ENCODE assay signal across 9 cellular contexts in genomic region chr11:5280582-5281102, GRCh38. TPM values are rescaled to one million over a fixed set of nuclear protein-coding genes. Genes with fewer than 3 reads are reported as not detected.
DNase-seq lines count a peak whose midpoint lies in the region; ATAC-seq and TF ChIP-seq lines count a peak whose summit lies in the region.
"Had no signal": no experiment of that assay in that cellular context is flagged by ENCODE, and none has a peak within 500 bp of the region (broad histone marks: within the 10 kb centered on the region; RNA-seq: fewer than 3 reads in every experiment).

No MANE protein-coding gene starts in this region.

- H3K36me3 ChIP-seq in Caco-2 (ENCODE audit: control insufficient read depth, insufficient read depth, low read length), result no peaks in the 10 kb centered on the region

- H3K27ac Mint-ChIP-seq in Caco-2 (ENCODE audit: unreplicated experiment), result peak overlapping the region; percentile 34
- no peak overlapping the region for H3K27ac Mint-ChIP-seq in naive thymus-derived CD8-positive, alpha-beta T cell
- H3K27ac Mint-ChIP-seq: naive B cell had no signal

- DNase-seq in Caco-2, result peak; percentile 29 to 59
- peak; percentile 52 to 90 for DNase-seq in NCI-H524 (lab: John Stamatoyannopoulos, UW)
- peak; percentile 95 for DNase-seq in brain pericyte (ENCODE audit: low read depth, low spot score)
- peak; percentile 40 for DNase-seq in medulla oblongata (ENCODE audit: extremely low spot score)
- no peak for DNase-seq in GOT3 (lab: John Stamatoyannopoulos, UW)
- no peak for DNase-seq in naive thymus-derived CD8-positive, alpha-beta T cell
- DNase-seq: naive B cell had no signal

- H3K9me3 Mint-ChIP-seq in Caco-2 (ENCODE audit: unreplicated experiment), result no peaks in the 10 kb centered on the region
- no peaks in the 10 kb centered on the region for H3K9me3 Mint-ChIP-seq in naive thymus-derived CD8-positive, alpha-beta T cell

- no peaks in the 10 kb centered on the region for H3K4me1 ChIP-seq in Caco-2

- H3K36me3 Mint-ChIP-seq in Caco-2 (ENCODE audit: insufficient read depth, unreplicated experiment), result no peaks in the 10 kb centered on the region
- no peaks in the 10 kb centered on the region for H3K36me3 Mint-ChIP-seq in naive thymus-derived CD8-positive, alpha-beta T cell
- H3K36me3 Mint-ChIP-seq: naive B cell had no signal

- no TSS peak for BruUV-seq in Caco-2 (replicated peaks; lab: Mats Ljungman, UMichigan)

- H3K9me3 ChIP-seq in Caco-2, result no peaks in the 10 kb centered on the region

- CTCF ChIA-PET in Caco-2 (lab: Charles Lee), result interaction anchor here (1.3 kb wide), 1 partner anchor 11 kb away, joined by 3 read pairs; no protein-coding TSS in a partner anchor

- no peaks in the 10 kb centered on the region for H3K27me3 Mint-ChIP-seq in Caco-2 (ENCODE audit: insufficient read depth, unreplicated experiment)
- peaks cover 0 to 15% (median 1%) of the 10 kb centered on the region in 5 donors for H3K27me3 Mint-ChIP-seq in naive thymus-derived CD8-positive, alpha-beta T cell

- intact Hi-C loops in Caco-2 (cut with micrococcal nuclease; ENCODE audit: unreplicated experiment), result no loop called here

- H3K4me3 Mint-ChIP-seq in Caco-2 (ENCODE audit: unreplicated experiment), result no peak overlapping the region
- no peak overlapping the region for H3K4me3 Mint-ChIP-seq in naive thymus-derived CD8-positive, alpha-beta T cell
- H3K4me3 Mint-ChIP-seq: naive B cell had no signal

- no peak for TF ChIP-seq CTCF in Caco-2 (IDR thresholded peaks at IDR 0.05; ENCODE audit: insufficient read depth in 1 of 2, low read depth in 1 of 2, low read length in 1 of 2, severe bottlenecking in 1 of 2, unreplicated experiment in 1 of 2)

- H3K27me3 ChIP-seq in Caco-2 (replicated peaks; ENCODE audit: control insufficient read depth, insufficient read depth, low read length), result no peaks in the 10 kb centered on the region

- H3K4me3 ChIP-seq in Caco-2 (ENCODE audit: low read depth, low read length), result no peak overlapping the region

- peaks cover 6% of the 10 kb centered on the region for H3K4me1 Mint-ChIP-seq in Caco-2 (ENCODE audit: low read depth, unreplicated experiment)
- no peaks in the 10 kb centered on the region for H3K4me1 Mint-ChIP-seq in naive thymus-derived CD8-positive, alpha-beta T cell
- H3K4me1 Mint-ChIP-seq: naive B cell had no signal

- peak; percentile 97 for ATAC-seq in GM18861 (IDR thresholded peaks at IDR 0.05; ENCODE audit: unreplicated experiment)
- peak; percentile 92 for ATAC-seq in HG02884 (IDR thresholded peaks at IDR 0.05; ENCODE audit: unreplicated experiment)
- no peak for ATAC-seq in naive thymus-derived CD8-positive, alpha-beta T cell

- POLR2A ChIA-PET in Caco-2 (lab: Charles Lee), result no interaction called here
- POLR2A ChIA-PET in naive thymus-derived CD8-positive, alpha-beta T cell (lab: Charles Lee), result no interaction called here

RNA-seq across cellular contexts. Expression of gene HBE1, which starts 10.9 kb away (rescaled TPM):
- not detected in 2 replicates for total RNA-seq in Caco-2 (2022)
- not detected for total RNA-seq in naive thymus-derived CD8-positive, alpha-beta T cell
- not detected for polyA plus RNA-seq in naive thymus-derived CD8-positive, alpha-beta T cell

RNA-seq across cellular contexts. Expression of gene OR51B4, which starts 21.1 kb away (rescaled TPM):
- total RNA-seq in Caco-2 (2022), result not detected in 2 replicates
- total RNA-seq in naive thymus-derived CD8-positive, alpha-beta T cell, result not detected
- polyA plus RNA-seq in naive thymus-derived CD8-positive, alpha-beta T cell, result not detected

RNA-seq across cellular contexts. Expression of gene HBG2, which starts 26.1 kb away (rescaled TPM):
- total RNA-seq in Caco-2 (2022), result not detected in 2 replicates
- not detected for total RNA-seq in naive thymus-derived CD8-positive, alpha-beta T cell
- not detected for polyA plus RNA-seq in naive thymus-derived CD8-positive, alpha-beta T cell

RNA-seq across cellular contexts. Expression of gene HBG1, which starts 31.0 kb away (rescaled TPM):
- total RNA-seq in Caco-2 (2022), result not detected in 2 replicates
- not detected for total RNA-seq in naive thymus-derived CD8-positive, alpha-beta T cell
- not detected for polyA plus RNA-seq in naive thymus-derived CD8-positive, alpha-beta T cell

RNA-seq across cellular contexts. Expression of gene OR51B2, which starts 43.5 kb away (rescaled TPM):
- total RNA-seq in Caco-2 (2022), result not detected in 2 replicates
- not detected for total RNA-seq in naive thymus-derived CD8-positive, alpha-beta T cell
- polyA plus RNA-seq in naive thymus-derived CD8-positive, alpha-beta T cell, result not detected

Comparison
In these comparisons a context has a peak if more than half of its experiments do, and no peak if none do; other contexts are left out.
1. DNase-seq: peak in Caco-2 (2 of 2), NCI-H524 (2 of 2), brain pericyte (single experiment) and medulla oblongata (single experiment); none in GOT3 (single experiment) and naive thymus-derived CD8-positive, alpha-beta T cell (0 of 10).
2. ATAC-seq: peak in GM18861 (single experiment) and HG02884 (single experiment); none in naive thymus-derived CD8-positive, alpha-beta T cell (0 of 2).